ENCODE assay signal across 12 cellular contexts in genomic region chr4:3868146-3868840, GRCh38.
A peak's percentile ranks its signal among the peaks of the same experiment; 100 is the strongest.
DNase-seq lines count a peak whose midpoint lies in the region; ATAC-seq, FAIRE-seq and TF ChIP-seq lines count a peak whose summit lies in the region.
"Had no signal": no experiment of that assay in that cellular context is flagged by ENCODE, and none has a peak within 500 bp of the region (broad histone marks: within the 10 kb centered on the region; RNA-seq: fewer than 3 reads in every experiment).

No MANE protein-coding gene starts in this region.

- TF ChIP-seq RAD21 in K562 (CRISPR knock-in tag; conservative IDR thresholded peaks at IDR 0.05 in 1 of 2, IDR thresholded peaks at IDR 0.05 in 1 of 2) = no peak

- TF ChIP-seq EP300 in K562 (IDR thresholded peaks at IDR 0.05; ENCODE audit: low read length) = no peak

- H3K36me3 ChIP-seq in K562 (ENCODE audit: control insufficient read depth, insufficient read depth, low read length) = no peaks in the 10 kb centered on the region

- peaks cover 0 to 15% of the 10 kb centered on the region in 2 experiments; a peak in 2 of 5 replicates for H3K4me1 ChIP-seq in K562 (replicated peaks in 1 of 2; ENCODE audit: control insufficient read depth in 2 of 2, insufficient read depth in 2 of 2, low read length in 2 of 2)

- H3K4me2 ChIP-seq in K562 (ENCODE audit: insufficient read depth, low read length) = no peak overlapping the region

- H3K4me3 ChIP-seq in K562 = no peak overlapping the region

- WGBS in K562 (ENCODE audit: insufficient coverage, low coverage, missing lambda C conversion rate) = 5% methylated on average over 14 of the region's 18 CpGs

- peaks cover 0 to 6% (median 2%) of the 10 kb centered on the region in 7 donors for H3K9me3 Mint-ChIP-seq in CD14-positive monocyte
- H3K9me3 Mint-ChIP-seq: mesothelial cell of epicardium had no signal

- TF ChIP-seq CTCF in K562 (IDR thresholded peaks at IDR 0.05 in 2 of 3, conservative IDR thresholded peaks at IDR 0.05 in 1 of 3; ENCODE audit: insufficient read depth in 2 of 3, low read depth in 1 of 3, low read length in 3 of 3) (no peak), CD14-positive monocyte (IDR thresholded peaks at IDR 0.05) (no peak)

- H3K9me3 ChIP-seq in K562 (replicated peaks; ENCODE audit: control insufficient read depth, insufficient read depth, low read depth, low read length) = no peaks in the 10 kb centered on the region

- FAIRE-seq in K562 (lab: Jason Lieb, UNC) = no peak

- intact Hi-C loops in K562 (cut with micrococcal nuclease) = no loop called here
- intact Hi-C loops in CD14-positive monocyte (cut with micrococcal nuclease) = no loop called here

- POLR2A ChIA-PET in K562 (lab: Yijun Ruan, JAX) = interaction anchor here (0.6 to 0.9 kb wide), 2 partner anchors 100 to 111 kb away, joined by 3 to 4 read pairs; no protein-coding TSS in a partner anchor

- H3K79me2 ChIP-seq in K562 (ENCODE audit: control insufficient read depth, insufficient read depth, low read length) = no peaks in the 10 kb centered on the region

- H3K27ac ChIP-seq in K562 (ENCODE audit: extremely low read depth, low read depth, low read length) = no peak overlapping the region

- H3K9ac ChIP-seq in K562 (ENCODE audit: insufficient read depth in 1 of 2, low read depth in 2 of 2, low read length in 2 of 2) = no peak overlapping the region

- in situ Hi-C loops in K562 (cut with MboI) = no loop called here

- peaks cover 6 to 85% of the 10 kb centered on the region in 2 experiments; a peak in 4 of 5 replicates for H3K27me3 ChIP-seq in K562 (ENCODE audit: control insufficient read depth in 2 of 2, insufficient read depth in 2 of 2, low read length in 2 of 2)

- H3K36me3 Mint-ChIP-seq in CD14-positive monocyte = no peaks in the 10 kb centered on the region
- H3K36me3 Mint-ChIP-seq: mesothelial cell of epicardium had no signal

- BruUV-seq in K562 (replicated peaks; lab: Mats Ljungman, UMichigan) = no TSS peak

- no peak overlapping the region for H3K27ac Mint-ChIP-seq in CD14-positive monocyte
- H3K27ac Mint-ChIP-seq: mesothelial cell of epicardium, progenitor cell of endocrine pancreas had no signal

- peaks cover 24 to 49% (median 41%) of the 10 kb centered on the region in 3 donors for H3K27me3 Mint-ChIP-seq in CD14-positive monocyte (ENCODE audit: low read depth in 3 of 3)

- CTCF ChIA-PET in K562 (lab: Yijun Ruan, JAX; ENCODE audit: low intra/inter-chr PET ratio) = no interaction called here

- TF ChIP-seq POLR2A in K562 (conservative IDR thresholded peaks at IDR 0.05) = no peak

- H4K20me1 ChIP-seq in K562 (replicated peaks; ENCODE audit: control insufficient read depth, insufficient read depth, low read length) = 0 out of 2 replicates have a peak, but pooled peaks cover 2% of the 10 kb centered on the region

- peak; percentile 45; the same call in 2 of the 3 replicates for ATAC-seq in K562
- ATAC-seq: stimulated activated naive CD8-positive, alpha-beta T cell treated with anti-CD3 and anti-CD28 coated beads, Interleukin-15, Interleukin-2, amounts not matched to agents 100 U/mL and 50 U/mL, for 24 hours had no signal

- H3K4me1 Mint-ChIP-seq in CD14-positive monocyte = peaks cover 1% of the 10 kb centered on the region

- H3K4me3 Mint-ChIP-seq in CD14-positive monocyte = peak overlapping the region in 1 of 2 donors; percentile 41
- H3K4me3 Mint-ChIP-seq: mesothelial cell of epicardium had no signal

- DNase-seq in ELF-1 (ENCODE audit: low read depth, low spot score) = peak; percentile 98
- DNase-seq in LHCN-M2 (ENCODE audit: low read depth) = peak; percentile 21
- peak in 2 of 4 experiments; percentile 14 to 33 for DNase-seq in K562 (ENCODE audit: extremely low read depth in 1 of 4, low spot score in 3 of 4)
- peak; percentile 56 for DNase-seq in myocyte (ENCODE audit: low read depth)
- DNase-seq in DMS 273 treated with DMSO at 0.1 percent for 48 hours (lab: John Stamatoyannopoulos, UW) = no peak
- DNase-seq in NOMO-1 (lab: John Stamatoyannopoulos, UW; ENCODE audit: unreplicated experiment in 2 of 2) = no peak
- no peak for DNase-seq in CD14-positive monocyte (ENCODE audit: low spot score)
- DNase-seq: NCI-H1694; stimulated activated CD4-positive, alpha-beta T cell treated with anti-CD3 and anti-CD28 coated beads, Interleukin-4, amount 100 ng/mL, for 1 hour; stimulated activated naive CD8-positive, alpha-beta T cell treated with anti-CD3 and anti-CD28 coated beads, Interleukin-15, Interleukin-2, amounts not matched to agents 100 U/mL and 50 U/mL, for 24 hours had no signal

- no peak overlapping the region for H2AFZ ChIP-seq in K562 (ENCODE audit: low read depth, low read length)

- H3K9me1 ChIP-seq in K562 (ENCODE audit: control insufficient read depth, insufficient read depth, low read length) = no peaks in the 10 kb centered on the region

TF ChIP-seq in K562, 482 proteins besides CTCF, POLR2A, EP300 and RAD21:
- TF ChIP-seq MIER1 (IDR thresholded peaks at IDR 0.05; ENCODE audit: low read depth) (peak; percentile 63; the same call in 1 of the 2 replicates), MAFF (IDR thresholded peaks at IDR 0.05; ENCODE audit: low read length) (no peak), DPF2 (IDR thresholded peaks at IDR 0.05) (no peak), GATA2 (CRISPR knock-in tag; IDR thresholded peaks at IDR 0.05) (peak; percentile 62), SAP30 (IDR thresholded peaks at IDR 0.05; ENCODE audit: borderline replicate concordance, insufficient read depth, low read depth, low read length, poor library complexity, severe bottlenecking) (no peak), REST (CRISPR knock-in tag; IDR thresholded peaks at IDR 0.05; ENCODE audit: low read depth) (peak; percentile 94), ZNF316 (IDR thresholded peaks at IDR 0.05) (no peak), BACH1 (tag; IDR thresholded peaks at IDR 0.05) (no peak), RBM15 (IDR thresholded peaks at IDR 0.05; ENCODE audit: insufficient read depth, low read length) (no peak), ZFP36 (IDR thresholded peaks at IDR 0.05; ENCODE audit: low read depth, low read length, partially characterized antibody) (no peak), RCOR1 (IDR thresholded peaks at IDR 0.05; ENCODE audit: borderline replicate concordance in 1 of 2, low read depth in 2 of 2, low read length in 2 of 2) (0 out of 4 replicates have a peak, but pooled peaks of 1 of the 2 experiments have one; percentile 14), NCOA4 (IDR thresholded peaks at IDR 0.05; ENCODE audit: partially characterized antibody) (no peak), EHMT2 (IDR thresholded peaks at IDR 0.05) (peak; percentile 91), MEF2A (IDR thresholded peaks at IDR 0.05; ENCODE audit: control insufficient read depth, low read depth, low read length) (no peak)

Comparison
In these comparisons a context has a peak if more than half of its experiments do, and no peak if none do; other contexts are left out.
1. DNase-seq: peak in ELF-1 (single experiment), LHCN-M2 (single experiment) and myocyte (single experiment); none in DMS 273 treated with DMSO at 0.1 percent for 48 hours (single experiment), NOMO-1 (0 of 2) and CD14-positive monocyte (single experiment).